Comparison of ENCODE assay signal across 1 cellular context in the genomic region with DNA sequence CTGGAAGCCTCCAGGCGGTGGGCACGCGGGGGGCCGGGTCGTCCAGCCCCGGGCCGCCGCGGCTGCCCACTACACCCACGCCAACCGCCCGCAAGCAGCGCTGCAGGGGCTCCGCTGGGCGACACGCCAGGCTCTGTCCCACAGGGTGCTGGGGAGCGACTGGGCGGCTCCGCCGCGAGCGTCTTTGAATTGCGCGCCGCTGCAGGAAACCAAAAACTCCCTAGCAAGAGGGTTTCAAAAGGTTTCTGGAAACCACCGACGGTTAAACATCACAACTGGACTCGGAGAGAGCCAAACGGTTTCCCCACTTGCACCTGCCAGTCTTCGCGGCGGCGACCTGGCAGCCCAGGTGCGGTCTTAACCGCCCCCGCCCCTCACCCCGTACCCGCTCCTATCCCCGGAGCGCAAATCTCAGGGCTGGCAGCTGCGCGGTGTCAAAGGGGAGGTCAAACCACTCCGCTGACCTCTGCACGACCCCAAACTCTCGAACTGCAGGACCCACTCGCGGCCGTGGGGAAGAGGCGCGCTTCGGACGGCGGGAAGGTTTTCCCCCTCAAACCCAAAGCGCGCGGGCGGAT.
TF ChIP-seq lines count a peak whose summit lies in the region.

No MANE protein-coding gene starts in this region.

TF ChIP-seq in HEK293, 187 proteins besides CTCF, POLR2A, EP300 and RAD21 (continued from another document):
- TF ChIP-seq, protein P1, sequence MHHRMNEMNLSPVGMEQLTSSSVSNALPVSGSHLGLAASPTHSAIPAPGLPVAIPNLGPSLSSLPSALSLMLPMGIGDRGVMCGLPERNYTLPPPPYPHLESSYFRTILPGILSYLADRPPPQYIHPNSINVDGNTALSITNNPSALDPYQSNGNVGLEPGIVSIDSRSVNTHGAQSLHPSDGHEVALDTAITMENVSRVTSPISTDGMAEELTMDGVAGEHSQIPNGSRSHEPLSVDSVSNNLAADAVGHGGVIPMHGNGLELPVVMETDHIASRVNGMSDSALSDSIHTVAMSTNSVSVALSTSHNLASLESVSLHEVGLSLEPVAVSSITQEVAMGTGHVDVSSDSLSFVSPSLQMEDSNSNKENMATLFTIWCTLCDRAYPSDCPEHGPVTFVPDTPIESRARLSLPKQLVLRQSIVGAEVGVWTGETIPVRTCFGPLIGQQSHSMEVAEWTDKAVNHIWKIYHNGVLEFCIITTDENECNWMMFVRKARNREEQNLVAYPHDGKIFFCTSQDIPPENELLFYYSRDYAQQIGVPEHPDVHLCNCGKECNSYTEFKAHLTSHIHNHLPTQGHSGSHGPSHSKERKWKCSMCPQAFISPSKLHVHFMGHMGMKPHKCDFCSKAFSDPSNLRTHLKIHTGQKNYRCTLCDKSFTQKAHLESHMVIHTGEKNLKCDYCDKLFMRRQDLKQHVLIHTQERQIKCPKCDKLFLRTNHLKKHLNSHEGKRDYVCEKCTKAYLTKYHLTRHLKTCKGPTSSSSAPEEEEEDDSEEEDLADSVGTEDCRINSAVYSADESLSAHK (tag by site-specific recombination; IDR thresholded peaks at IDR 0.05), result no peak
- TF ChIP-seq GLIS1 (tag by site-specific recombination; IDR thresholded peaks at IDR 0.05) (peak; percentile 32; the same call in 1 of the 2 replicates), ZNF624 (tag by site-specific recombination; IDR thresholded peaks at IDR 0.05) (no peak), KLF7 (tag by site-specific recombination; IDR thresholded peaks at IDR 0.05; ENCODE audit: borderline replicate concordance) (no peak), GLIS2 (tag by site-specific recombination; IDR thresholded peaks at IDR 0.05) (peak; percentile 62), EGR2 (tag by site-specific recombination; IDR thresholded peaks at IDR 0.05; ENCODE audit: low read depth) (peak; percentile 60; the same call in 1 of the 2 replicates), ZNF610 (tag by site-specific recombination; IDR thresholded peaks at IDR 0.05; ENCODE audit: borderline replicate concordance) (no peak), WT1 (tag by site-specific recombination; IDR thresholded peaks at IDR 0.05) (no peak), BCL11B (tag by site-specific recombination; IDR thresholded peaks at IDR 0.05; ENCODE audit: low read depth) (no peak), KLF16 (tag by site-specific recombination; IDR thresholded peaks at IDR 0.05) (no peak), MZF1 (tag by site-specific recombination; IDR thresholded peaks at IDR 0.05; ENCODE audit: borderline replicate concordance) (no peak), GLI2 (tag by site-specific recombination; IDR thresholded peaks at IDR 0.05; ENCODE audit: borderline replicate concordance, low read depth) (no peak), ZNF514 (tag by site-specific recombination; IDR thresholded peaks at IDR 0.05) (no peak), ZNF2 (tag by site-specific recombination; IDR thresholded peaks at IDR 0.05) (no peak), ZNF544 (tag by site-specific recombination; IDR thresholded peaks at IDR 0.05) (no peak), ZNF571 (tag by site-specific recombination; IDR thresholded peaks at IDR 0.05) (no peak), ZNF335 (tag by site-specific recombination; conservative IDR thresholded peaks at IDR 0.05) (0 out of 2 replicates have a peak, but pooled peaks have one; percentile 43), ZNF426 (tag by site-specific recombination; IDR thresholded peaks at IDR 0.05) (no peak), KLF10 (tag by site-specific recombination; IDR thresholded peaks at IDR 0.05) (no peak), ZNF19 (tag by site-specific recombination; IDR thresholded peaks at IDR 0.05; ENCODE audit: low read depth) (no peak), ZNF274 (IDR thresholded peaks at IDR 0.05; ENCODE audit: low read length) (no peak), ZNF274 (tag by site-specific recombination; IDR thresholded peaks at IDR 0.05; ENCODE audit: borderline replicate concordance) (no peak), KLF8 (tag by site-specific recombination; IDR thresholded peaks at IDR 0.05) (0 out of 2 replicates have a peak, but pooled peaks have one; percentile 35), ZNF350 (tag by site-specific recombination; IDR thresholded peaks at IDR 0.05) (no peak), ZNF654 (tag by site-specific recombination; IDR thresholded peaks at IDR 0.05; ENCODE audit: low read depth) (no peak), ZIC2 (tag by site-specific recombination; IDR thresholded peaks at IDR 0.05) (peak; percentile 82), ZNF121 (tag by site-specific recombination; IDR thresholded peaks at IDR 0.05) (no peak), TCF7L2 (IDR thresholded peaks at IDR 0.05; ENCODE audit: borderline replicate concordance, low read depth, low read length) (no peak), ZNF707 (tag by site-specific recombination; IDR thresholded peaks at IDR 0.05) (no peak), ZNF132 (tag by site-specific recombination; IDR thresholded peaks at IDR 0.05; ENCODE audit: borderline replicate concordance) (no peak), ZBTB8A (tag by site-specific recombination; IDR thresholded peaks at IDR 0.05) (no peak), ZNF510 (tag by site-specific recombination; IDR thresholded peaks at IDR 0.05; ENCODE audit: insufficient replicate concordance) (no peak)
- TF ChIP-seq, protein P2, sequence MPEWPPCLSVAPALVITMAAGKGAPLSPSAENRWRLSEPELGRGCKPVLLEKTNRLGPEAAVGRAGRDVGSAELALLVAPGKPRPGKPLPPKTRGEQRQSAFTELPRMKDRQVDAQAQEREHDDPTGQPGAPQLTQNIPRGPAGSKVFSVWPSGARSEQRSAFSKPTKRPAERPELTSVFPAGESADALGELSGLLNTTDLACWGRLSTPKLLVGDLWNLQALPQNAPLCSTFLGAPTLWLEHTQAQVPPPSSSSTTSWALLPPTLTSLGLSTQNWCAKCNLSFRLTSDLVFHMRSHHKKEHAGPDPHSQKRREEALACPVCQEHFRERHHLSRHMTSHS (tag by site-specific recombination; IDR thresholded peaks at IDR 0.05), result no peak
- TF ChIP-seq, protein P3, sequence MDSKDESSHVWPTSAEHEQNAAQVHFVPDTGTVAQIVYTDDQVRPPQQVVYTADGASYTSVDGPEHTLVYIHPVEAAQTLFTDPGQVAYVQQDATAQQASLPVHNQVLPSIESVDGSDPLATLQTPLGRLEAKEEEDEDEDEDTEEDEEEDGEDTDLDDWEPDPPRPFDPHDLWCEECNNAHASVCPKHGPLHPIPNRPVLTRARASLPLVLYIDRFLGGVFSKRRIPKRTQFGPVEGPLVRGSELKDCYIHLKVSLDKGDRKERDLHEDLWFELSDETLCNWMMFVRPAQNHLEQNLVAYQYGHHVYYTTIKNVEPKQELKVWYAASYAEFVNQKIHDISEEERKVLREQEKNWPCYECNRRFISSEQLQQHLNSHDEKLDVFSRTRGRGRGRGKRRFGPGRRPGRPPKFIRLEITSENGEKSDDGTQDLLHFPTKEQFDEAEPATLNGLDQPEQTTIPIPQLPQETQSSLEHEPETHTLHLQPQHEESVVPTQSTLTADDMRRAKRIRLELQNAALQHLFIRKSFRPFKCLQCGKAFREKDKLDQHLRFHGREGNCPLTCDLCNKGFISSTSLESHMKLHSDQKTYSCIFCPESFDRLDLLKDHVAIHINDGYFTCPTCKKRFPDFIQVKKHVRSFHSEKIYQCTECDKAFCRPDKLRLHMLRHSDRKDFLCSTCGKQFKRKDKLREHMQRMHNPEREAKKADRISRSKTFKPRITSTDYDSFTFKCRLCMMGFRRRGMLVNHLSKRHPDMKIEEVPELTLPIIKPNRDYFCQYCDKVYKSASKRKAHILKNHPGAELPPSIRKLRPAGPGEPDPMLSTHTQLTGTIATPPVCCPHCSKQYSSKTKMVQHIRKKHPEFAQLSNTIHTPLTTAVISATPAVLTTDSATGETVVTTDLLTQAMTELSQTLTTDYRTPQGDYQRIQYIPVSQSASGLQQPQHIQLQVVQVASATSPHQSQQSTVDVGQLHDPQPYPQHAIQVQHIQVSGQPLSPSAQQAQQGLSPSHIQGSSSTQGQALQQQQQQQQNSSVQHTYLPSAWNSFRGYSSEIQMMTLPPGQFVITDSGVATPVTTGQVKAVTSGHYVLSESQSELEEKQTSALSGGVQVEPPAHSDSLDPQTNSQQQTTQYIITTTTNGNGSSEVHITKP (tag by site-specific recombination; IDR thresholded peaks at IDR 0.05), result peak; percentile 98
- TF ChIP-seq, protein P4, sequence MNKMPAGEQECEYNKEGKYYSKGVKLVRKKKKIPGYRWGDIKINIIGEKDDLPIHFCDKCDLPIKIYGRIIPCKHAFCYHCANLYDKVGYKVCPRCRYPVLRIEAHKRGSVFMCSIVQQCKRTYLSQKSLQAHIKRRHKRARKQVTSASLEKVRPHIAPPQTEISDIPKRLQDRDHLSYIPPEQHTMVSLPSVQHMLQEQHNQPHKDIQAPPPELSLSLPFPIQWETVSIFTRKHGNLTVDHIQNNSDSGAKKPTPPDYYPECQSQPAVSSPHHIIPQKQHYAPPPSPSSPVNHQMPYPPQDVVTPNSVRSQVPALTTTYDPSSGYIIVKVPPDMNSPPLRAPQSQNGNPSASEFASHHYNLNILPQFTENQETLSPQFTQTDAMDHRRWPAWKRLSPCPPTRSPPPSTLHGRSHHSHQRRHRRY (tag by site-specific recombination; IDR thresholded peaks at IDR 0.05), result no peak
- TF ChIP-seq, protein P5, sequence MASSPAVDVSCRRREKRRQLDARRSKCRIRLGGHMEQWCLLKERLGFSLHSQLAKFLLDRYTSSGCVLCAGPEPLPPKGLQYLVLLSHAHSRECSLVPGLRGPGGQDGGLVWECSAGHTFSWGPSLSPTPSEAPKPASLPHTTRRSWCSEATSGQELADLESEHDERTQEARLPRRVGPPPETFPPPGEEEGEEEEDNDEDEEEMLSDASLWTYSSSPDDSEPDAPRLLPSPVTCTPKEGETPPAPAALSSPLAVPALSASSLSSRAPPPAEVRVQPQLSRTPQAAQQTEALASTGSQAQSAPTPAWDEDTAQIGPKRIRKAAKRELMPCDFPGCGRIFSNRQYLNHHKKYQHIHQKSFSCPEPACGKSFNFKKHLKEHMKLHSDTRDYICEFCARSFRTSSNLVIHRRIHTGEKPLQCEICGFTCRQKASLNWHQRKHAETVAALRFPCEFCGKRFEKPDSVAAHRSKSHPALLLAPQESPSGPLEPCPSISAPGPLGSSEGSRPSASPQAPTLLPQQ (tag by site-specific recombination; IDR thresholded peaks at IDR 0.05), result no peak
- TF ChIP-seq, protein P6, sequence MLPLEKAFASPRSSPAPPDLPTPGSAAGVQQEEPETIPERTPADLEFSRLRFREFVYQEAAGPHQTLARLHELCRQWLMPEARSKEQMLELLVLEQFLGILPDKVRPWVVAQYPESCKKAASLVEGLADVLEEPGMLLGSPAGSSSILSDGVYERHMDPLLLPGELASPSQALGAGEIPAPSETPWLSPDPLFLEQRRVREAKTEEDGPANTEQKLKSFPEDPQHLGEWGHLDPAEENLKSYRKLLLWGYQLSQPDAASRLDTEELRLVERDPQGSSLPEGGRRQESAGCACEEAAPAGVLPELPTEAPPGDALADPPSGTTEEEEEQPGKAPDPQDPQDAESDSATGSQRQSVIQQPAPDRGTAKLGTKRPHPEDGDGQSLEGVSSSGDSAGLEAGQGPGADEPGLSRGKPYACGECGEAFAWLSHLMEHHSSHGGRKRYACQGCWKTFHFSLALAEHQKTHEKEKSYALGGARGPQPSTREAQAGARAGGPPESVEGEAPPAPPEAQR (tag by site-specific recombination; IDR thresholded peaks at IDR 0.05), result no peak
- TF ChIP-seq, protein P7, sequence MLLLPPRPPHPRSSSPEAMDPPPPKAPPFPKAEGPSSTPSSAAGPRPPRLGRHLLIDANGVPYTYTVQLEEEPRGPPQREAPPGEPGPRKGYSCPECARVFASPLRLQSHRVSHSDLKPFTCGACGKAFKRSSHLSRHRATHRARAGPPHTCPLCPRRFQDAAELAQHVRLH (tag by site-specific recombination; IDR thresholded peaks at IDR 0.05), result no peak
- TF ChIP-seq, protein P8, sequence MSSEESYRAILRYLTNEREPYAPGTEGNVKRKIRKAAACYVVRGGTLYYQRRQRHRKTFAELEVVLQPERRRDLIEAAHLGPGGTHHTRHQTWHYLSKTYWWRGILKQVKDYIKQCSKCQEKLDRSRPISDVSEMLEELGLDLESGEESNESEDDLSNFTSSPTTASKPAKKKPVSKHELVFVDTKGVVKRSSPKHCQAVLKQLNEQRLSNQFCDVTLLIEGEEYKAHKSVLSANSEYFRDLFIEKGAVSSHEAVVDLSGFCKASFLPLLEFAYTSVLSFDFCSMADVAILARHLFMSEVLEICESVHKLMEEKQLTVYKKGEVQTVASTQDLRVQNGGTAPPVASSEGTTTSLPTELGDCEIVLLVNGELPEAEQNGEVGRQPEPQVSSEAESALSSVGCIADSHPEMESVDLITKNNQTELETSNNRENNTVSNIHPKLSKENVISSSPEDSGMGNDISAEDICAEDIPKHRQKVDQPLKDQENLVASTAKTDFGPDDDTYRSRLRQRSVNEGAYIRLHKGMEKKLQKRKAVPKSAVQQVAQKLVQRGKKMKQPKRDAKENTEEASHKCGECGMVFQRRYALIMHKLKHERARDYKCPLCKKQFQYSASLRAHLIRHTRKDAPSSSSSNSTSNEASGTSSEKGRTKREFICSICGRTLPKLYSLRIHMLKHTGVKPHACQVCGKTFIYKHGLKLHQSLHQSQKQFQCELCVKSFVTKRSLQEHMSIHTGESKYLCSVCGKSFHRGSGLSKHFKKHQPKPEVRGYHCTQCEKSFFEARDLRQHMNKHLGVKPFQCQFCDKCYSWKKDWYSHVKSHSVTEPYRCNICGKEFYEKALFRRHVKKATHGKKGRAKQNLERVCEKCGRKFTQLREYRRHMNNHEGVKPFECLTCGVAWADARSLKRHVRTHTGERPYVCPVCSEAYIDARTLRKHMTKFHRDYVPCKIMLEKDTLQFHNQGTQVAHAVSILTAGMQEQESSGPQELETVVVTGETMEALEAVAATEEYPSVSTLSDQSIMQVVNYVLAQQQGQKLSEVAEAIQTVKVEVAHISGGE (tag by site-specific recombination; conservative IDR thresholded peaks at IDR 0.05; ENCODE audit: low read depth), result no peak
